17 cellular contexts compared by ENCODE assay signal in genomic region chr20:60465993-60466682, GRCh38.
A peak's percentile ranks its signal among the peaks of the same experiment; 100 is the strongest.
DNase-seq lines count a peak whose midpoint lies in the region; ATAC-seq, FAIRE-seq and TF ChIP-seq lines count a peak whose summit lies in the region.
"Had no signal": no experiment of that assay in that cellular context is flagged by ENCODE, and none has a peak within 500 bp of the region (broad histone marks: within the 10 kb centered on the region; RNA-seq: fewer than 3 reads in every experiment).

No MANE protein-coding gene starts in this region.

- H3K4me1 ChIP-seq in esophagus muscularis mucosa = no peaks in the 10 kb centered on the region
- no peaks in the 10 kb centered on the region for H3K4me1 ChIP-seq in left lung
- no peaks in the 10 kb centered on the region for H3K4me1 ChIP-seq in vagina
- H3K4me1 ChIP-seq in upper lobe of left lung = no peaks in the 10 kb centered on the region
- H3K4me1 ChIP-seq: BLaER1 treated with 17β-estradiol and CSF1 and Interleukin-3, amounts not matched to agents 10 nM and 100 nM had no signal

- H3K27me3 ChIP-seq in esophagus muscularis mucosa (no peaks in the 10 kb centered on the region), left lung (no peaks in the 10 kb centered on the region), vagina (no peaks in the 10 kb centered on the region), upper lobe of left lung (no peaks in the 10 kb centered on the region)
- H3K27me3 ChIP-seq: BLaER1 treated with 17β-estradiol and CSF1 and Interleukin-3, amounts not matched to agents 10 nM and 100 nM had no signal

- DNase-seq in HTR-8/SVneo (ENCODE audit: insufficient read length, low spot score) (no peak), esophagus muscularis mucosa (ENCODE audit: extremely low spot score) (peak; percentile 84), left lung (no peak), vagina (ENCODE audit: extremely low spot score in 2 of 2) (peak; percentile 67 to 87), SIG-M5 (lab: John Stamatoyannopoulos, UW) (no peak), upper lobe of left lung (no peak)
- DNase-seq in stimulated activated CD4-positive, alpha-beta T cell treated with anti-CD3 and anti-CD28 coated beads, Interleukin-4, amount 100 ng/mL, for 4 hours = no peak
- DNase-seq: CD8-positive, alpha-beta memory T cell; COR-L47; DMS 273 treated with DMSO at 0.1 percent for 48 hours; DMS53; DND-41; EL; GOT3; H7 had no signal

- H3K4me3 ChIP-seq in esophagus muscularis mucosa (no peak overlapping the region), left lung (no peak overlapping the region), vagina (no peak overlapping the region), upper lobe of left lung (no peak overlapping the region)
- H3K4me3 ChIP-seq: BLaER1 treated with 17β-estradiol and CSF1 and Interleukin-3, amounts not matched to agents 10 nM and 100 nM had no signal

- no peak for TF ChIP-seq POLR2A in esophagus muscularis mucosa (IDR thresholded peaks at IDR 0.05; ENCODE audit: low read depth)
- no peak for TF ChIP-seq POLR2A in vagina (IDR thresholded peaks at IDR 0.05)
- TF ChIP-seq POLR2A in upper lobe of left lung (IDR thresholded peaks at IDR 0.05) = no peak

- no peaks in the 10 kb centered on the region for H3K36me3 ChIP-seq in esophagus muscularis mucosa
- H3K36me3 ChIP-seq in left lung = no peaks in the 10 kb centered on the region
- no peaks in the 10 kb centered on the region for H3K36me3 ChIP-seq in vagina
- H3K36me3 ChIP-seq in upper lobe of left lung = no peaks in the 10 kb centered on the region
- H3K36me3 ChIP-seq: BLaER1 treated with 17β-estradiol and CSF1 and Interleukin-3, amounts not matched to agents 10 nM and 100 nM had no signal

- peak; percentile 62 for FAIRE-seq in HTR-8/SVneo (lab: Jason Lieb, UNC)
- FAIRE-seq: GM12891 had no signal

- WGBS in esophagus muscularis mucosa = 82% methylated on average over 8 of the region's 8 CpGs
- 78% methylated on average over 8 of the region's 8 CpGs for WGBS in upper lobe of left lung, 2 donors

- ATAC-seq in left lung = peak; percentile 59
- no peak for ATAC-seq in upper lobe of left lung (ENCODE audit: low FRiP score in 2 of 2)

- TF ChIP-seq CTCF in esophagus muscularis mucosa (IDR thresholded peaks at IDR 0.05) = no peak
- TF ChIP-seq CTCF in left lung (IDR thresholded peaks at IDR 0.05) = no peak
- TF ChIP-seq CTCF in vagina (IDR thresholded peaks at IDR 0.05) = no peak
- no peak for TF ChIP-seq CTCF in upper lobe of left lung (IDR thresholded peaks at IDR 0.05)

- intact Hi-C loops in esophagus muscularis mucosa (cut with DNase I) (no loop called here), left lung (cut with DNase I) (no loop called here), vagina (cut with DNase I) (no loop called here)

- TF ChIP-seq EP300 in esophagus muscularis mucosa (IDR thresholded peaks at IDR 0.05) (no peak), upper lobe of left lung (IDR thresholded peaks at IDR 0.05) (no peak)

- H3K9me3 ChIP-seq in esophagus muscularis mucosa (peaks cover 0 to 2% (median 0%) of the 10 kb centered on the region in 4 donors), left lung (no peaks in the 10 kb centered on the region), vagina (no peaks in the 10 kb centered on the region), upper lobe of left lung (no peaks in the 10 kb centered on the region)

- H3K27ac ChIP-seq in esophagus muscularis mucosa (replicated peaks in 1 of 4) (no peak overlapping the region), left lung (no peak overlapping the region), vagina (no peak overlapping the region), upper lobe of left lung (no peak overlapping the region)
- H3K27ac ChIP-seq: BLaER1 treated with 17β-estradiol and CSF1 and Interleukin-3, amounts not matched to agents 10 nM and 100 nM had no signal

Comparison
In these comparisons a context has a peak if more than half of its experiments do, and no peak if none do; other contexts are left out.
1. DNase-seq: peak in esophagus muscularis mucosa (single experiment) and vagina (2 of 2); none in HTR-8/SVneo (single experiment), left lung (0 of 2), SIG-M5 (single experiment), stimulated activated CD4-positive, alpha-beta T cell treated with anti-CD3 and anti-CD28 coated beads, Interleukin-4, amount 100 ng/mL, for 4 hours (0 of 2) and upper lobe of left lung (0 of 2).